10 cellular contexts compared by ENCODE assay signal in the genomic region with DNA sequence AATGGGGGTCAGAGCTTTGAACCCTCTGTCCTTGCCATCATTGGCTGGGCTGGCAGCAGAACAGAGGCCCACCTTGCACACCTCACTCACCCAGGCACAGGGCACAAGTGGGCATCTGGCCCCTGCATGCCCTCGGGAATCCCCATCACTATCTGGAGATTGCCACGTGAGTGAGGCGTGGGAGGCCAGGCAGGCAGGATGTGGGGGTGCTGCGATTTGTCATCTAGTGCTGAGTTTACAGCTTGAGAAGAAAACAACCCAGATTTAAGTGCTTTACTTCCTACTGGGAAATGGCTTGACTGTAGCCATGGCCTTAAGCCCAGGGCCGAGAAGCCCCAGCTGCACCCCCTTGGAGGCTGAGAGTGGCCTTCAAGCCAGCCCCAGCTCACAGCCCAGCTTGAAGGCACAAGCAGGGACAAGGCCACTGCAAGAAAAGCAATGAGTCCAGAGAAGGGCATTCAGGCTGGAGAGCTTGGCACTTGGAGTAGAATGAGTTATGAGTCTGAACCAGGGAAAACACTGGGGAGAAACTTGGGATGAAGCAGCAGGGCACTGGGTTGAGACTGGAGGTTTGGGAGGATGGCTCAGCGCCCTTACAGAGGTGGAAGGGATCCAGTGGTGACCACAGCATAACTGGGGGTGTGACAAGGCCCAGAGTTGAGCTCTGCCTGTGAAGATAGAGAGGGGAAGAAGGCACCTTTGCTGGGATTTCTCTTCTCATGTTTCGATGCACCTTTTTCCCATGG.
DNase-seq lines count a peak whose midpoint lies in the region; ATAC-seq and TF ChIP-seq lines count a peak whose summit lies in the region.
"Had no signal": no experiment of that assay in that cellular context is flagged by ENCODE, and none has a peak within 500 bp of the region (broad histone marks: within the 10 kb centered on the region; RNA-seq: fewer than 3 reads in every experiment).

No MANE protein-coding gene starts in this region.

- H3K27ac ChIP-seq in ascending aorta, result peak overlapping the region; percentile 24 to 55
- H3K27ac ChIP-seq: upper lobe of right lung had no signal

- DNase-seq in GM06990 (ENCODE audit: extremely low read depth, insufficient read length), result peak; percentile 67
- DNase-seq in ascending aorta (ENCODE audit: low spot score in 2 of 2), result no peak
- peak; percentile 9 for DNase-seq in occipital lobe (lab: John Stamatoyannopoulos, UW)
- DNase-seq in C1 segment of cervical spinal cord (lab: John Stamatoyannopoulos, UW), result no peak
- no peak for DNase-seq in hepatic stellate cell (ENCODE audit: low spot score)
- DNase-seq in activated gamma-delta T cell treated with Interleukin-2 at 50 U/mL for 16 hours, result no peak
- DNase-seq: activated CD4-positive, alpha-beta T cell treated with anti-CD3 and anti-CD28 coated beads, Interleukin-2, amount 10 ng/mL, durations not matched to agents 24 days and 14 days; upper lobe of right lung had no signal

- ATAC-seq in GM21360 (IDR thresholded peaks at IDR 0.05; ENCODE audit: unreplicated experiment) (peak; percentile 37), GM21390 (IDR thresholded peaks at IDR 0.05; ENCODE audit: unreplicated experiment) (no peak)

- H3K36me3 ChIP-seq in GM06990 (ENCODE audit: control insufficient read depth, insufficient read depth, low read length) (peaks cover 2% of the 10 kb centered on the region), ascending aorta (no peaks in the 10 kb centered on the region)
- H3K36me3 ChIP-seq: upper lobe of right lung had no signal

- H3K4me1 ChIP-seq in ascending aorta, result peaks cover 0 to 5% of the 10 kb centered on the region in 2 donors
- H3K4me1 ChIP-seq: upper lobe of right lung had no signal

- H3K4me3 ChIP-seq in GM06990 (replicated peaks; ENCODE audit: low read depth, low read length) (peak overlapping the region; percentile 51), ascending aorta (no peak overlapping the region)
- H3K4me3 ChIP-seq: upper lobe of right lung had no signal

- intact Hi-C loops in ascending aorta (cut with DNase I), result no loop called here

- peaks cover 0 to 2% of the 10 kb centered on the region in 2 donors for H3K9me3 ChIP-seq in ascending aorta
- H3K9me3 ChIP-seq: upper lobe of right lung had no signal

- no peaks in the 10 kb centered on the region for H3K27me3 ChIP-seq in GM06990 (replicated peaks; ENCODE audit: control insufficient read depth, insufficient read depth, low read length)
- no peaks in the 10 kb centered on the region for H3K27me3 ChIP-seq in ascending aorta
- H3K27me3 ChIP-seq: upper lobe of right lung had no signal

- no peak for TF ChIP-seq CTCF in GM06990 (IDR thresholded peaks at IDR 0.05; ENCODE audit: insufficient read depth, low read length, poor library complexity, severe bottlenecking)
- no peak for TF ChIP-seq CTCF in ascending aorta (IDR thresholded peaks at IDR 0.05)

Comparison
In these comparisons a context has a peak if more than half of its experiments do, and no peak if none do; other contexts are left out.
1. DNase-seq: peak in GM06990 (single experiment) and occipital lobe (single experiment); none in ascending aorta (0 of 2), C1 segment of cervical spinal cord (0 of 14), hepatic stellate cell (single experiment) and activated gamma-delta T cell treated with Interleukin-2 at 50 U/mL for 16 hours (single experiment).